ENCODE assay signal across 11 cellular contexts in genomic region chr2:233519787-233520611, GRCh38. TPM values are rescaled to one million over a fixed set of nuclear protein-coding genes. Genes with fewer than 3 reads are reported as not detected.
DNase-seq lines count a peak whose midpoint lies in the region; ATAC-seq, FAIRE-seq and TF ChIP-seq lines count a peak whose summit lies in the region.
"Had no signal": no experiment of that assay in that cellular context is flagged by ENCODE, and none has a peak within 500 bp of the region (broad histone marks: within the 10 kb centered on the region; RNA-seq: fewer than 3 reads in every experiment).

No MANE protein-coding gene starts in this region.

- no peak overlapping the region for H3K4me3 ChIP-seq in small intestine (ENCODE audit: low read depth in 1 of 2, low read length in 2 of 2)
- H3K4me3 ChIP-seq in body of pancreas: no peak overlapping the region
- H3K4me3 ChIP-seq: esophagus muscularis mucosa, left lung had no signal

- H3K4me1 ChIP-seq in small intestine (ENCODE audit: control insufficient read depth in 2 of 2, insufficient read depth in 1 of 2, low read depth in 1 of 2, low read length in 1 of 2): no peaks in the 10 kb centered on the region
- H3K4me1 ChIP-seq in body of pancreas: no peaks in the 10 kb centered on the region
- H3K4me1 ChIP-seq: esophagus muscularis mucosa had no signal

- DNase-seq in small intestine (peak; percentile 36), SIG-M5 (lab: John Stamatoyannopoulos, UW) (no peak), body of pancreas (no peak), NCI-H748 treated with DMSO at 0.1 percent for 48 hours (lab: John Stamatoyannopoulos, UW) (no peak), ecto neural progenitor cell (ENCODE audit: low spot score) (no peak)
- DNase-seq: left lung; stimulated activated naive CD4-positive, alpha-beta T cell had no signal

- no peaks in the 10 kb centered on the region for H3K9me3 ChIP-seq in small intestine (ENCODE audit: control insufficient read depth, low read depth)
- H3K9me3 ChIP-seq in body of pancreas: no peaks in the 10 kb centered on the region
- H3K9me3 ChIP-seq: esophagus muscularis mucosa, left lung had no signal

- intact Hi-C loops in body of pancreas (cut with DNase I): no loop called here

- peak; percentile 83 for ATAC-seq in GM19025 (IDR thresholded peaks at IDR 0.05; ENCODE audit: low read depth, unreplicated experiment)
- ATAC-seq in HG02763 (IDR thresholded peaks at IDR 0.05; ENCODE audit: unreplicated experiment): peak; percentile 72
- peak; percentile 86 for ATAC-seq in HG03571 (IDR thresholded peaks at IDR 0.05; ENCODE audit: unreplicated experiment)
- no peak for ATAC-seq in body of pancreas
- ATAC-seq: left lung had no signal

- no peaks in the 10 kb centered on the region for H3K27me3 ChIP-seq in small intestine (ENCODE audit: control insufficient read depth in 2 of 2, insufficient read depth in 2 of 2, low read length in 2 of 2)
- no peaks in the 10 kb centered on the region for H3K27me3 ChIP-seq in body of pancreas
- H3K27me3 ChIP-seq: esophagus muscularis mucosa, left lung had no signal

- WGBS in small intestine, 3 donors: 67 to 74% (median 73%) methylated on average over 3 of the region's 3 CpGs
- WGBS in body of pancreas, 2 donors: 84 to 87% methylated on average over 3 of the region's 3 CpGs

- no peak for FAIRE-seq in small intestine (lab: Jason Lieb, UNC)

- TF ChIP-seq CTCF in body of pancreas (IDR thresholded peaks at IDR 0.05): no peak

- H3K36me3 ChIP-seq in small intestine (ENCODE audit: control insufficient read depth in 2 of 2, insufficient read depth in 2 of 2, low read length in 2 of 2): peaks cover 0 to 2% of the 10 kb centered on the region in 2 donors
- H3K36me3 ChIP-seq in body of pancreas (replicated peaks in 1 of 2; ENCODE audit: insufficient read depth in 1 of 2, low read depth in 2 of 2): peaks cover 0 to 19% of the 10 kb centered on the region in 2 donors

- no peak for TF ChIP-seq POLR2A in body of pancreas (IDR thresholded peaks at IDR 0.05)

- no peak overlapping the region for H3K27ac ChIP-seq in small intestine (ENCODE audit: low read depth in 1 of 2, low read length in 1 of 2)
- H3K27ac ChIP-seq in body of pancreas: no peak overlapping the region
- H3K27ac ChIP-seq: esophagus muscularis mucosa, left lung had no signal

RNA-seq across cellular contexts. Expression of gene USP40, which starts 46.6 kb away (rescaled TPM):
- polyA plus RNA-seq in small intestine: 10 to 100 TPM; 19.3 to 40.9 (median 27.8) TPM
- 10 to 100 TPM; 34.9 to 38.9 TPM for total RNA-seq in body of pancreas
